22 cellular contexts compared by ENCODE assay signal in the genomic region with DNA sequence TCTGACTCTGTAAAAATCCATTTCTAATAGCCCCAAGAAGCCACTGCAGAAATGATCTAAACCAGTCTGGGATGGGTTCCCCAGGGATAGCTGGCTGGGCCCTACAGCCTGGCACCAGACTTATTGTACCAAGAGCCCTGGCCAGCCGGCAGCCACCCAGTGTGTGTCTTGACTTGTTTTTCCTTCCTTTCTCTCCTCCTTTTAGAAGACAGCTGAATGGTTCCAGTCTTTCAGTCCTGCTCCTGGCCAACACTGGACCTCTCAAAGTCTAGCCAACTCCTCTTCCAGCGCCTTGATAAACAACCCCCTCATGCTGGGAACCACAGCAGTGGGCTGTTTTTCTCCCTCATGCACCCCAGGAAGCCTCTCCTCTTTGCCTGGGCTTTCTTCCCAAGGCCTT. TPM values are rescaled to one million over a fixed set of nuclear protein-coding genes. Genes with fewer than 3 reads are reported as not detected.
"Had no signal": no experiment of that assay in that cellular context is flagged by ENCODE, and none has a peak within 500 bp of the region (broad histone marks: within the 10 kb centered on the region; RNA-seq: fewer than 3 reads in every experiment).

No MANE protein-coding gene starts in this region.

- H3K9me3 Mint-ChIP-seq: activated naive CD4-positive, alpha-beta T cell treated with anti-CD3 and anti-CD28 coated beads, Interleukin-2, amount 50 U/mL, for 72 hours; natural killer cell had no signal

- H3K27me3 ChIP-seq: adrenal gland, body of pancreas, left lung, neutrophil, suprapubic skin, upper lobe of right lung had no signal

- H3K27ac ChIP-seq: adrenal gland, body of pancreas, epithelial cell of prostate, left lung, neutrophil, parathyroid adenoma, suprapubic skin, upper lobe of right lung had no signal

- ATAC-seq: activated naive CD4-positive, alpha-beta T cell treated with anti-CD3 and anti-CD28 coated beads, Interleukin-2, amount 50 U/mL, for 72 hours; body of pancreas; left lung; natural killer cell; upper lobe of right lung had no signal

- H3K36me3 ChIP-seq: adrenal gland, left lung, neutrophil, suprapubic skin, upper lobe of right lung had no signal

- DNase-seq: activated CD4-positive, alpha-beta T cell treated with anti-CD3 and anti-CD28 coated beads, Interleukin-2, amount 50 U/mL, for 4 hours; activated gamma-delta T cell treated with Interleukin-2 at 50 U/mL for 16 hours; body of pancreas; endodermal cell; foreskin fibroblast; kidney; left lung; mesenchymal stem cell; natural killer cell; stimulated activated CD4-positive, alpha-beta T cell treated with anti-CD3 and anti-CD28 coated beads, Interleukin-12 subunit alpha, Interleukin-12 subunit beta, amount 100 ng/mL, for 4 hours; stimulated activated CD4-positive, alpha-beta T cell treated with anti-CD3 and anti-CD28 coated beads, Interleukin-1b, Interleukin-23, amount 100 ng/mL, for 48 hours; stimulated activated CD8-positive, alpha-beta memory T cell treated with anti-CD3 and anti-CD28 coated beads, Interleukin-4, amount 100 ng/mL, for 48 hours; stimulated activated naive CD4-positive, alpha-beta T cell; upper lobe of right lung had no signal

- H3K4me3 Mint-ChIP-seq: activated T-helper 1 cell treated with anti-CD3 and anti-CD28 coated beads, Interleukin-12 subunit alpha, Interleukin-12 subunit beta, Interleukin-2, Interleukin-4 antibody, amounts not matched to agents 30 ng/mL and 10 ng/mL and 1 ng/mL, durations not matched to agents 14 hours and 24 hours and 36 hours; endodermal cell; natural killer cell had no signal

- H3K79me2 ChIP-seq: parathyroid adenoma had no signal

- H3K4me3 ChIP-seq: adrenal gland, body of pancreas, left lung, suprapubic skin, upper lobe of right lung had no signal

- H3K4me1 ChIP-seq: adrenal gland, body of pancreas, parathyroid adenoma had no signal

- H3K27ac Mint-ChIP-seq: activated naive CD4-positive, alpha-beta T cell treated with anti-CD3 and anti-CD28 coated beads, Interleukin-2, amount 50 U/mL, for 72 hours; activated T-helper 1 cell treated with anti-CD3 and anti-CD28 coated beads, Interleukin-12 subunit alpha, Interleukin-12 subunit beta, Interleukin-2, Interleukin-4 antibody, amounts not matched to agents 30 ng/mL and 10 ng/mL and 1 ng/mL, durations not matched to agents 14 hours and 24 hours and 36 hours; endodermal cell; natural killer cell had no signal

- H2AFZ ChIP-seq: parathyroid adenoma had no signal

RNA-seq across cellular contexts. Expression of gene SPARC, which starts 37.6 kb away (rescaled TPM):
- total RNA-seq: activated T-helper 1 cell treated with anti-CD3 and anti-CD28 coated beads, Interleukin-12 subunit alpha, Interleukin-12 subunit beta, Interleukin-2, Interleukin-4 antibody, amounts not matched to agents 30 ng/mL and 10 ng/mL and 1 ng/mL, durations not matched to agents 14 hours and 24 hours and 36 hours; T-helper 2 cell treated with Interferon-gamma antibody and Interleukin-4, amounts not matched to agents 100 ng/mL and 5 ng/mL, for 36 hours had no signal
